7 cellular contexts compared by ENCODE assay signal in genomic region chr3:49120096-49120437, GRCh38. TPM values are rescaled to one million over a fixed set of nuclear protein-coding genes. Genes with fewer than 3 reads are reported as not detected.
A peak's percentile ranks its signal among the peaks of the same experiment; 100 is the strongest.
DNase-seq lines count a peak whose midpoint lies in the region; ATAC-seq, FAIRE-seq and TF ChIP-seq lines count a peak whose summit lies in the region.

No MANE protein-coding gene starts in this region.

- H3K4me1 Mint-ChIP-seq in nephron progenitor cell: peaks cover 13% of the 10 kb centered on the region

- POLR2A ChIA-PET in RWPE1 (lab: Yijun Ruan, JAX; ENCODE audit: low non-redundant PET): interaction anchor here (0.8 kb wide), 1 partner anchor 26 kb away, joined by 3 read pairs; the partner anchor contains the start of gene QRICH1

- TF ChIP-seq POLR2A in GM12891 (IDR thresholded peaks at IDR 0.05; ENCODE audit: low read depth, low read length): no peak

- DNase-seq in RWPE1 (ENCODE audit: low spot score) (no peak), epithelial cell of prostate (ENCODE audit: low read depth, low spot score) (no peak), nephron progenitor cell (no peak), retina (no peak), NCI-H1105 treated with DMSO at 0.1 percent for 48 hours (lab: John Stamatoyannopoulos, UW) (no peak), GM12891 (ENCODE audit: insufficient read length, low spot score) (no peak)

- no peaks in the 10 kb centered on the region for H3K27me3 Mint-ChIP-seq in nephron progenitor cell (ENCODE audit: low read depth, poor library complexity)

- peaks cover 38% of the 10 kb centered on the region for H3K36me3 Mint-ChIP-seq in nephron progenitor cell (ENCODE audit: low read depth)

- no peaks in the 10 kb centered on the region for H3K9me3 Mint-ChIP-seq in nephron progenitor cell

- H3K27ac Mint-ChIP-seq in nephron progenitor cell: peak overlapping the region; percentile 96

- H3K27ac ChIP-seq in RWPE1 (peak overlapping the region; percentile 95), epithelial cell of prostate (peak overlapping the region; percentile 89)

- peak overlapping the region; percentile 92 for H3K4me3 Mint-ChIP-seq in nephron progenitor cell

- peak; percentile 9 for ATAC-seq in GM21447 (IDR thresholded peaks at IDR 0.05; ENCODE audit: unreplicated experiment)

- TF ChIP-seq CTCF in RWPE1 (conservative IDR thresholded peaks at IDR 0.05; ENCODE audit: low read depth) (no peak), nephron progenitor cell (IDR thresholded peaks at IDR 0.05) (no peak)

- FAIRE-seq in GM12891 (lab: Jason Lieb, UNC): no peak

- CTCF ChIA-PET in RWPE1 (lab: Yijun Ruan, JAX): no interaction called here

TF ChIP-seq in GM12891, 5 proteins besides CTCF, POLR2A, EP300 and RAD21:
- TF ChIP-seq SPI1 (IDR thresholded peaks at IDR 0.05; ENCODE audit: low read depth, low read length) (no peak), POU2F2 (IDR thresholded peaks at IDR 0.05; ENCODE audit: low read depth, low read length) (no peak), TAF1 (IDR thresholded peaks at IDR 0.05; ENCODE audit: low read depth, low read length) (no peak), POLR2AphosphoS5 (IDR thresholded peaks at IDR 0.05; ENCODE audit: low read depth, low read length) (no peak), PAX5 (IDR thresholded peaks at IDR 0.05; ENCODE audit: insufficient read depth, low read length, severe bottlenecking) (no peak)

RNA-seq across cellular contexts. Expression of gene USP19, which starts 0.6 kb away (rescaled TPM):
- 26.9 TPM for polyA plus RNA-seq in GM12891 (2012; ENCODE audit: low read depth, missing spikeins)

RNA-seq across cellular contexts. Expression of gene LAMB2, which starts 12.8 kb away (rescaled TPM):
- 1.5 TPM for polyA plus RNA-seq in GM12891 (2012; ENCODE audit: low read depth, missing spikeins)

RNA-seq across cellular contexts. Expression of gene QARS1, which starts 15.5 kb away (rescaled TPM):
- polyA plus RNA-seq in GM12891 (2012; ENCODE audit: low read depth, missing spikeins): 328 TPM

RNA-seq across cellular contexts. Expression of gene QRICH1, which starts 26.2 kb away (rescaled TPM):
- 36.7 TPM for polyA plus RNA-seq in GM12891 (2012; ENCODE audit: low read depth, missing spikeins)

RNA-seq across cellular contexts. Expression of gene CCDC71, which starts 46.1 kb away (rescaled TPM):
- 13.6 TPM for polyA plus RNA-seq in GM12891 (2012; ENCODE audit: low read depth, missing spikeins)
